Comparison of ENCODE assay signal across 8 cellular contexts in the genomic region with DNA sequence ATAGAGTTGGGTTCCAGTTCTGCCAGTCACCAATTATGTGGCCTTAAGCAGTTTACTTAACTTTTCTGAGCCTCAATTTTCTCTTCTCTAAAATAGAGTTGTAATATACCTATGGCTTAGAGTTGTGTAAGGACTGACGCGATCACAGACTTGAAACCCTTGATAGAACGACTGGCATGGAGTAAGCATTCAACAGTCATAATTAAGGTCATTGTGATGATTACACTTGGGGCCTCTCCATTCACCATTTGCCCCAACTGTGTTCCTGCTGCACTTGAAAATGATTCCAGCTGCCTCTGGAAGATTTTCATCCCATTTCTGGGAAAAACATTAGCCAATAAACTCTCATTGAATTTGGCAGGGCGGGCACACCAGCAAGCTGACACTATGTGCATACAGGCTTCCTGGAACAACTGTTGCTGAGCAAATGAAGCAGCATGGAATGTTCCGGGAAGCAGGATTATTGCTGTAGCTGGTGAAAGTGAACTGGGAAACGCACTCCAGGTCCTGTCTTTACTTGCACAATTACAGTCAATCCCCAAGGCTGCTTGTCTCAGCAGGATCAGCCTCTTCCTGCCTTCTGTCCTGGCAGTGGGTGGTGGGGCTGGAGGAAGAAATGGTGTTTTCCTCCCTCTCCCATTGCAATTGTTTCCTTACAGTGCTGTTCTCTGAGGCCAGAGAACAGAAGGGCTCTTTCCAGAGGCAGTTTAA. TPM values are rescaled to one million over a fixed set of nuclear protein-coding genes. Genes with fewer than 3 reads are reported as not detected.
A peak's percentile ranks its signal among the peaks of the same experiment; 100 is the strongest.
DNase-seq lines count a peak whose midpoint lies in the region; ATAC-seq lines count a peak whose summit lies in the region.

No MANE protein-coding gene starts in this region.

- H3K36me3 Mint-ChIP-seq in activated naive CD8-positive, alpha-beta T cell treated with anti-CD3 and anti-CD28 coated beads, Interleukin-2, amount 10 ng/mL, durations not matched to agents 7 days and 5 days: peaks cover 44% of the 10 kb centered on the region
- H3K36me3 Mint-ChIP-seq in immature natural killer cell: peaks cover 0 to 15% (median 11%) of the 10 kb centered on the region in 3 donors
- H3K36me3 Mint-ChIP-seq in stimulated activated effector memory CD8-positive, alpha-beta T cell treated with anti-CD3 and anti-CD28 coated beads, Interleukin-12 subunit alpha, Interleukin-12 subunit beta, amount 100 ng/mL, for 72 hours: peaks cover 70% of the 10 kb centered on the region

- H3K4me3 Mint-ChIP-seq in activated naive CD8-positive, alpha-beta T cell treated with anti-CD3 and anti-CD28 coated beads, Interleukin-2, amount 10 ng/mL, durations not matched to agents 7 days and 5 days: peak overlapping the region; percentile 62
- peak overlapping the region in 1 of 5 donors; percentile 29 for H3K4me3 Mint-ChIP-seq in immature natural killer cell
- H3K4me3 Mint-ChIP-seq in stimulated activated effector memory CD8-positive, alpha-beta T cell treated with anti-CD3 and anti-CD28 coated beads, Interleukin-12 subunit alpha, Interleukin-12 subunit beta, amount 100 ng/mL, for 72 hours: peak overlapping the region; percentile 50

- H3K9me3 Mint-ChIP-seq in activated naive CD8-positive, alpha-beta T cell treated with anti-CD3 and anti-CD28 coated beads, Interleukin-2, amount 10 ng/mL, durations not matched to agents 7 days and 5 days: no peaks in the 10 kb centered on the region
- H3K9me3 Mint-ChIP-seq in immature natural killer cell: no peaks in the 10 kb centered on the region
- no peaks in the 10 kb centered on the region for H3K9me3 Mint-ChIP-seq in stimulated activated effector memory CD8-positive, alpha-beta T cell treated with anti-CD3 and anti-CD28 coated beads, Interleukin-12 subunit alpha, Interleukin-12 subunit beta, amount 100 ng/mL, for 72 hours

- DNase-seq in DMS153 (lab: John Stamatoyannopoulos, UW) (peak; percentile 38), DMS153 treated with DMSO at 0.1 percent for 48 hours (lab: John Stamatoyannopoulos, UW; ENCODE audit: unreplicated experiment) (no peak), immature natural killer cell (no peak)
- DNase-seq in activated naive CD8-positive, alpha-beta T cell treated with anti-CD3 and anti-CD28 coated beads, Interleukin-2, amount 10 ng/mL, durations not matched to agents 7 days and 5 days: no peak
- no peak for DNase-seq in stimulated activated effector memory CD8-positive, alpha-beta T cell treated with anti-CD3 and anti-CD28 coated beads, Interleukin-12 subunit alpha, Interleukin-12 subunit beta, amount 100 ng/mL, for 72 hours (ENCODE audit: low spot score in 2 of 2)
- no peak for DNase-seq in stimulated activated CD4-positive, alpha-beta T cell treated with anti-CD3 and anti-CD28 coated beads, Interleukin-12 subunit alpha, Interleukin-12 subunit beta, amount 100 ng/mL, for 4 hours

- peaks cover 88% of the 10 kb centered on the region for H3K4me1 Mint-ChIP-seq in activated naive CD8-positive, alpha-beta T cell treated with anti-CD3 and anti-CD28 coated beads, Interleukin-2, amount 10 ng/mL, durations not matched to agents 7 days and 5 days
- peaks cover 93 to 98% of the 10 kb centered on the region in 2 donors for H3K4me1 Mint-ChIP-seq in immature natural killer cell
- H3K4me1 Mint-ChIP-seq in stimulated activated effector memory CD8-positive, alpha-beta T cell treated with anti-CD3 and anti-CD28 coated beads, Interleukin-12 subunit alpha, Interleukin-12 subunit beta, amount 100 ng/mL, for 72 hours: peaks cover 89% of the 10 kb centered on the region

- peak overlapping the region; percentile 36 for H3K27ac Mint-ChIP-seq in activated naive CD8-positive, alpha-beta T cell treated with anti-CD3 and anti-CD28 coated beads, Interleukin-2, amount 10 ng/mL, durations not matched to agents 7 days and 5 days
- peak overlapping the region; percentile 42 to 98 (median 72) for H3K27ac Mint-ChIP-seq in immature natural killer cell
- H3K27ac Mint-ChIP-seq in stimulated activated effector memory CD8-positive, alpha-beta T cell treated with anti-CD3 and anti-CD28 coated beads, Interleukin-12 subunit alpha, Interleukin-12 subunit beta, amount 100 ng/mL, for 72 hours: peak overlapping the region; percentile 75

- POLR2A ChIA-PET in activated naive CD8-positive, alpha-beta T cell treated with anti-CD3 and anti-CD28 coated beads, Interleukin-2, amount 10 ng/mL, durations not matched to agents 7 days and 5 days (lab: Charles Lee): interaction anchor here (1.0 to 11.4 kb wide), 6 partner anchors 10 to 239 kb away, joined by 3 to 186 read pairs (median 4); a partner anchor contains a TSS

- no peaks in the 10 kb centered on the region for H3K27me3 Mint-ChIP-seq in activated naive CD8-positive, alpha-beta T cell treated with anti-CD3 and anti-CD28 coated beads, Interleukin-2, amount 10 ng/mL, durations not matched to agents 7 days and 5 days
- H3K27me3 Mint-ChIP-seq in immature natural killer cell (ENCODE audit: low read depth in 3 of 3): no peaks in the 10 kb centered on the region

- no peak for ATAC-seq in activated naive CD8-positive, alpha-beta T cell treated with anti-CD3 and anti-CD28 coated beads, Interleukin-2, amount 10 ng/mL, durations not matched to agents 7 days and 5 days (ENCODE audit: low read depth)
- no peak for ATAC-seq in stimulated activated effector memory CD8-positive, alpha-beta T cell treated with anti-CD3 and anti-CD28 coated beads, Interleukin-12 subunit alpha, Interleukin-12 subunit beta, amount 100 ng/mL, for 72 hours
- ATAC-seq in GM21786 (IDR thresholded peaks at IDR 0.05; ENCODE audit: unreplicated experiment) (no peak), HG03432 (IDR thresholded peaks at IDR 0.05; ENCODE audit: unreplicated experiment) (no peak)

RNA-seq across cellular contexts. Expression of a gene that starts 19.6 kb away (rescaled TPM):
- 100 to 1,000 TPM; 551 to 555 TPM for total RNA-seq in activated naive CD8-positive, alpha-beta T cell treated with anti-CD3 and anti-CD28 coated beads, Interleukin-2, amount 10 ng/mL, durations not matched to agents 7 days and 5 days
- 100 to 1,000 TPM; 213 to 247 (median 216) TPM for polyA plus RNA-seq in immature natural killer cell
